35 cellular contexts compared by ENCODE assay signal in the genomic region with DNA sequence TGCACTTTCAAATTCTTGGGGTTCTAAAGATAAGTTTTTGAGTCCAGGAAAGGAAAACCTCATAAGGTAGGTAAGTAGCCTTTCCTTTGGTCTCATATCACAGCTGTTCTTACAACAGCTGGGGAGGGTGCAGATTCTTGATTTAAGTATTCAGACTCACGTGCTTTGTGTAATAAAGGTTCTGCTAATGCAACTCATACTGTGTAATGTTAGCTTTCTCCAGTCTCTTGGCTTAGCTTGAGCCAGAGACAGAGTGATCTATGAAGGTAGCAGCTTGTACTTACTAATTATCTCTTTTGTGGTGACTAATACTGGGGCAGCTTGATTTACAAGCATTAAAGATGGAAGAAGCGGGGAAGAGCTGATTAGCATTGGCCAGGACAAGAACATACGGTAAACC.
DNase-seq lines count a peak whose midpoint lies in the region; ATAC-seq and TF ChIP-seq lines count a peak whose summit lies in the region.
"Had no signal": no experiment of that assay in that cellular context is flagged by ENCODE, and none has a peak within 500 bp of the region (broad histone marks: within the 10 kb centered on the region; RNA-seq: fewer than 3 reads in every experiment).

No MANE protein-coding gene starts in this region.

- ATAC-seq in foreskin keratinocyte = peak; percentile 33
- ATAC-seq: A549; gastroesophageal sphincter; GM23338; mucosa of descending colon; stimulated activated naive CD8-positive, alpha-beta T cell treated with anti-CD3 and anti-CD28 coated beads, Interleukin-15, amount 100 ng/mL, for 72 hours had no signal

- no peak overlapping the region for H3K4me3 Mint-ChIP-seq in progenitor cell of endocrine pancreas (ENCODE audit: low read depth)
- H3K4me3 Mint-ChIP-seq: activated naive CD8-positive, alpha-beta T cell treated with anti-CD3 and anti-CD28 coated beads for 36 hours; B cell; CD4-positive, alpha-beta memory T cell; GM23338; stimulated activated naive CD8-positive, alpha-beta T cell treated with anti-CD3 and anti-CD28 coated beads, Interleukin-15, amount 100 ng/mL, for 72 hours had no signal

- DNase-seq in AG10803 (ENCODE audit: low read depth) (peak; percentile 57), NCI-H2081 treated with DMSO at 0.1 percent for 48 hours (lab: John Stamatoyannopoulos, UW) (peak; percentile 68), cardiac fibroblast (ENCODE audit: low read depth in 2 of 2) (peak; percentile 12 to 37), foreskin keratinocyte (no peak), progenitor cell of endocrine pancreas (ENCODE audit: low spot score, unreplicated experiment) (no peak)
- no peak for DNase-seq in activated CD8-positive, alpha-beta memory T cell treated with anti-CD3 and anti-CD28 coated beads, Interleukin-2, amount 50 U/mL, for 4 hours
- no peak for DNase-seq in stimulated activated CD4-positive, alpha-beta T cell treated with anti-CD3 and anti-CD28 coated beads, Interleukin-15, amount 100 ng/mL, for 24 hours
- no peak for DNase-seq in stimulated activated CD4-positive, alpha-beta T cell treated with anti-CD3 and anti-CD28 coated beads, Interleukin-1b, Interleukin-23, amount 100 ng/mL, for 48 hours
- DNase-seq: activated CD4-positive, alpha-beta T cell treated with anti-CD3 and anti-CD28 coated beads for 48 hours; activated effector memory CD4-positive, alpha-beta T cell treated with Interleukin-2 at 50 U/mL for 16 hours; activated naive CD8-positive, alpha-beta T cell treated with anti-CD3 and anti-CD28 coated beads for 36 hours; CD4-positive, alpha-beta memory T cell; colonic mucosa; effector CD8-positive, alpha-beta T cell; mucosa of descending colon; NCI-H1092 treated with DMSO at 0.1 percent for 48 hours; NCI-H2029; NCI-H2227 treated with DMSO at 0.1 percent for 48 hours; NCI-H748 treated with DMSO at 0.1 percent for 48 hours; RPMI8226; spleen; stimulated activated CD4-positive, alpha-beta T cell treated with anti-CD3 and anti-CD28 coated beads, Interleukin-2, amount 100 ng/mL, for 48 hours; stimulated activated naive CD8-positive, alpha-beta T cell treated with anti-CD3 and anti-CD28 coated beads, Interleukin-15, amount 100 ng/mL, for 72 hours; T-helper 9 cell; WERI-Rb-1 had no signal

- TF ChIP-seq CTCF in AG10803 (conservative IDR thresholded peaks at IDR 0.05; ENCODE audit: low read length) (no peak), cardiac fibroblast (IDR thresholded peaks at IDR 0.05; ENCODE audit: low read depth, low read length) (no peak), foreskin keratinocyte (conservative IDR thresholded peaks at IDR 0.05) (no peak), progenitor cell of endocrine pancreas (IDR thresholded peaks at IDR 0.05; ENCODE audit: unreplicated experiment) (no peak)

- no peak overlapping the region for H3K27ac Mint-ChIP-seq in progenitor cell of endocrine pancreas
- H3K27ac Mint-ChIP-seq: activated naive CD8-positive, alpha-beta T cell treated with anti-CD3 and anti-CD28 coated beads for 36 hours; B cell; CD4-positive, alpha-beta memory T cell; GM23338; stimulated activated naive CD8-positive, alpha-beta T cell treated with anti-CD3 and anti-CD28 coated beads, Interleukin-15, amount 100 ng/mL, for 72 hours had no signal

- no peaks in the 10 kb centered on the region for H3K4me1 Mint-ChIP-seq in progenitor cell of endocrine pancreas (ENCODE audit: low read depth)
- H3K4me1 Mint-ChIP-seq: activated naive CD8-positive, alpha-beta T cell treated with anti-CD3 and anti-CD28 coated beads for 36 hours; B cell; CD4-positive, alpha-beta memory T cell; GM23338; stimulated activated naive CD8-positive, alpha-beta T cell treated with anti-CD3 and anti-CD28 coated beads, Interleukin-15, amount 100 ng/mL, for 72 hours had no signal

- H3K36me3 Mint-ChIP-seq in progenitor cell of endocrine pancreas (ENCODE audit: insufficient read depth) = peaks cover 11% of the 10 kb centered on the region
- H3K36me3 Mint-ChIP-seq: activated naive CD8-positive, alpha-beta T cell treated with anti-CD3 and anti-CD28 coated beads for 36 hours; CD4-positive, alpha-beta memory T cell had no signal

- H3K27me3 Mint-ChIP-seq in progenitor cell of endocrine pancreas = no peaks in the 10 kb centered on the region

- no peak overlapping the region for H3K27ac ChIP-seq in foreskin keratinocyte
- H3K27ac ChIP-seq: A549, colonic mucosa, epithelial cell of prostate, gastroesophageal sphincter, right atrium auricular region, SJSA1, spleen, WERI-Rb-1 had no signal

- H3K9me3 Mint-ChIP-seq in progenitor cell of endocrine pancreas (ENCODE audit: low read depth) = no peaks in the 10 kb centered on the region
- H3K9me3 Mint-ChIP-seq: activated naive CD8-positive, alpha-beta T cell treated with anti-CD3 and anti-CD28 coated beads for 36 hours; GM23338; stimulated activated naive CD8-positive, alpha-beta T cell treated with anti-CD3 and anti-CD28 coated beads, Interleukin-15, amount 100 ng/mL, for 72 hours had no signal

- no peaks in the 10 kb centered on the region for H3K4me1 ChIP-seq in foreskin keratinocyte
- H3K4me1 ChIP-seq: A549, colonic mucosa, gastroesophageal sphincter, spleen had no signal

- peaks cover 2% of the 10 kb centered on the region for H3K27me3 ChIP-seq in foreskin keratinocyte
- H3K27me3 ChIP-seq: ascending aorta, colonic mucosa, gastroesophageal sphincter, hepatocyte, right atrium auricular region, SJSA1, spleen had no signal

- no peak overlapping the region for H3K4me3 ChIP-seq in AG10803 (ENCODE audit: low read length)
- no peak overlapping the region for H3K4me3 ChIP-seq in cardiac fibroblast (replicated peaks in 1 of 2; ENCODE audit: low read depth in 2 of 2, low read length in 2 of 2)
- H3K4me3 ChIP-seq: A549, ascending aorta, colonic mucosa, gastroesophageal sphincter, GM23338, hepatocyte, lung, mucosa of descending colon, right atrium auricular region, SJSA1, spleen had no signal

Comparison
In these comparisons a context has a peak if more than half of its experiments do, and no peak if none do; other contexts are left out.
1. DNase-seq: peak in AG10803 (single experiment), NCI-H2081 treated with DMSO at 0.1 percent for 48 hours (single experiment) and cardiac fibroblast (2 of 2); none in foreskin keratinocyte (0 of 2), activated CD8-positive, alpha-beta memory T cell treated with anti-CD3 and anti-CD28 coated beads, Interleukin-2, amount 50 U/mL, for 4 hours (single experiment), stimulated activated CD4-positive, alpha-beta T cell treated with anti-CD3 and anti-CD28 coated beads, Interleukin-15, amount 100 ng/mL, for 24 hours (single experiment), stimulated activated CD4-positive, alpha-beta T cell treated with anti-CD3 and anti-CD28 coated beads, Interleukin-1b, Interleukin-23, amount 100 ng/mL, for 48 hours (single experiment) and progenitor cell of endocrine pancreas (single experiment).